In genomic region chr3:61699622-61700021, GRCh38 we compare ENCODE assay signal across 31 cellular contexts.
DNase-seq lines count a peak whose midpoint lies in the region; TF ChIP-seq lines count a peak whose summit lies in the region.
"Had no signal": no experiment of that assay in that cellular context is flagged by ENCODE, and none has a peak within 500 bp of the region (broad histone marks: within the 10 kb centered on the region; RNA-seq: fewer than 3 reads in every experiment).

No MANE protein-coding gene starts in this region.

- no peaks in the 10 kb centered on the region for H3K9me3 Mint-ChIP-seq in osteocyte (ENCODE audit: unreplicated experiment)
- H3K9me3 Mint-ChIP-seq in CD8-positive, alpha-beta memory T cell, result peaks cover 0 to 3% (median 1%) of the 10 kb centered on the region in 5 donors
- H3K9me3 Mint-ChIP-seq: activated T-helper 17 cell treated with anti-CD3 and anti-CD28 coated beads, Interleukin-2, amount 50 U/mL, for 72 hours; T-helper 2 cell treated with Interferon-gamma antibody and Interleukin-4, amounts not matched to agents 5 μg/mL and 100 μg/mL, for 36 hours had no signal

- no peak overlapping the region for H2BK15ac ChIP-seq in neuronal stem cell (ENCODE audit: low read length)

- no peak overlapping the region for H4K91ac ChIP-seq in neuronal stem cell (ENCODE audit: low read depth, low read length, poor library complexity)

- no peaks in the 10 kb centered on the region for H3K4me1 Mint-ChIP-seq in osteocyte (ENCODE audit: unreplicated experiment)
- H3K4me1 Mint-ChIP-seq in CD8-positive, alpha-beta memory T cell, result no peaks in the 10 kb centered on the region
- H3K4me1 Mint-ChIP-seq: activated T-helper 17 cell treated with anti-CD3 and anti-CD28 coated beads, Interleukin-2, amount 50 U/mL, for 72 hours; naive B cell had no signal

- DNase-seq in NT2/D1 (ENCODE audit: low read depth, low spot score) (peak; percentile 56), iPS DF 6.9 (ENCODE audit: low read depth, low spot score) (no peak), neuronal stem cell (ENCODE audit: low spot score) (peak; percentile 35), osteocyte (ENCODE audit: extremely low spot score, unreplicated experiment) (no peak), DMS53 treated with DMSO at 0.1 percent for 48 hours (lab: John Stamatoyannopoulos, UW; ENCODE audit: unreplicated experiment) (no peak)
- DNase-seq in CD8-positive, alpha-beta memory T cell, result no peak
- DNase-seq: activated CD4-positive, alpha-beta T cell treated with anti-CD3 and anti-CD28 coated beads for 1 hour; activated naive CD4-positive, alpha-beta T cell treated with anti-CD3 and anti-CD28 coated beads, Interleukin-2, amount 50 U/mL, for 16 hours; body of pancreas; cerebellar nuclear complex; foreskin melanocyte; left ventricle myocardium superior; midbrain; naive B cell; NCI-H1105 treated with DMSO at 0.1 percent for 48 hours; NCI-H2029 treated with DMSO at 0.1 percent for 48 hours; NCI-H226; NCI-H748 treated with DMSO at 0.1 percent for 48 hours; occipital lobe; Peyer's patch; psoas muscle; SHP77; sigmoid colon; stimulated activated CD4-positive, alpha-beta T cell treated with anti-CD3 and anti-CD28 coated beads, Interleukin-4, amount 100 ng/mL, for 1 hour; stomach; tibial artery had no signal

- H3K4ac ChIP-seq in neuronal stem cell (ENCODE audit: low read length), result no peak overlapping the region

- no peak overlapping the region for H4K8ac ChIP-seq in neuronal stem cell (ENCODE audit: low read depth, low read length)

- CTCF ChIA-PET in CD8-positive, alpha-beta memory T cell (lab: Charles Lee), result no interaction called here

- no peak for TF ChIP-seq CTCF in osteocyte (IDR thresholded peaks at IDR 0.05)

- peak overlapping the region; percentile 95 for H3K27ac ChIP-seq in HUES48 (ENCODE audit: low read depth, low read length)
- H3K27ac ChIP-seq in iPS DF 6.9 (ENCODE audit: low read length), result peak overlapping the region; percentile 65
- no peak overlapping the region for H3K27ac ChIP-seq in neuronal stem cell (replicated peaks; ENCODE audit: low read length)
- H3K27ac ChIP-seq in CD8-positive, alpha-beta memory T cell (ENCODE audit: low read depth, low read length), result no peak overlapping the region
- H3K27ac ChIP-seq: BLaER1, body of pancreas, Peyer's patch, psoas muscle, sigmoid colon, stomach, tibial artery, vagina had no signal

- H3K27ac Mint-ChIP-seq in osteocyte (ENCODE audit: unreplicated experiment), result no peak overlapping the region
- no peak overlapping the region for H3K27ac Mint-ChIP-seq in CD8-positive, alpha-beta memory T cell
- H3K27ac Mint-ChIP-seq: activated T-helper 17 cell treated with anti-CD3 and anti-CD28 coated beads, Interleukin-2, amount 50 U/mL, for 72 hours; naive B cell; T-helper 2 cell treated with Interferon-gamma antibody and Interleukin-4, amounts not matched to agents 5 μg/mL and 100 μg/mL, for 36 hours had no signal

- H3K9ac ChIP-seq in HUES48 (ENCODE audit: low read depth, low read length) (peak overlapping the region; percentile 46), NT2/D1 (ENCODE audit: insufficient read length, low read depth) (no peak overlapping the region), neuronal stem cell (ENCODE audit: low read depth, low read length, poor library complexity) (no peak overlapping the region)
- H3K9ac ChIP-seq: BLaER1 had no signal

- H3K4me1 ChIP-seq in HUES48 (ENCODE audit: control insufficient read depth, insufficient read depth, low read length) (peaks cover 79% of the 10 kb centered on the region), NT2/D1 (ENCODE audit: insufficient read depth, insufficient read length) (peaks cover under 1% of the 10 kb centered on the region), iPS DF 6.9 (ENCODE audit: control insufficient read depth, insufficient read depth, low read length) (peaks cover 14% of the 10 kb centered on the region), neuronal stem cell (ENCODE audit: control insufficient read depth in 2 of 2, insufficient read depth in 1 of 2, low read depth in 1 of 2, low read length in 2 of 2) (peaks cover 7 to 14% of the 10 kb centered on the region in 2 donors)
- no peaks in the 10 kb centered on the region for H3K4me1 ChIP-seq in CD8-positive, alpha-beta memory T cell (ENCODE audit: insufficient read depth, low read length)
- H3K4me1 ChIP-seq: Peyer's patch, psoas muscle had no signal

- no peaks in the 10 kb centered on the region for H3K36me3 ChIP-seq in HUES48 (ENCODE audit: control insufficient read depth, insufficient read depth, low read length)
- H3K36me3 ChIP-seq in NT2/D1 (ENCODE audit: insufficient read depth, insufficient read length, low read length), result no peaks in the 10 kb centered on the region
- H3K36me3 ChIP-seq in iPS DF 6.9 (ENCODE audit: control insufficient read depth, insufficient read depth, low read length), result no peaks in the 10 kb centered on the region
- no peaks in the 10 kb centered on the region for H3K36me3 ChIP-seq in neuronal stem cell (replicated peaks in 1 of 2; ENCODE audit: control insufficient read depth in 2 of 2, insufficient read depth in 2 of 2, low read length in 2 of 2)
- no peaks in the 10 kb centered on the region for H3K36me3 ChIP-seq in CD8-positive, alpha-beta memory T cell (ENCODE audit: insufficient read depth, low read length)
- H3K36me3 ChIP-seq: BLaER1, Peyer's patch, sigmoid colon, stomach, tibial artery, vagina had no signal

- no peak overlapping the region for H3K14ac ChIP-seq in neuronal stem cell (ENCODE audit: low read length)

- H3K79me1 ChIP-seq in neuronal stem cell (ENCODE audit: low read depth, low read length), result no peaks in the 10 kb centered on the region

- H2BK12ac ChIP-seq in neuronal stem cell (ENCODE audit: low read length), result no peak overlapping the region

- no peak overlapping the region for H2AFZ ChIP-seq in neuronal stem cell (ENCODE audit: low read length)

- H3K23ac ChIP-seq in neuronal stem cell (ENCODE audit: low read depth, low read length, poor library complexity), result no peak overlapping the region

- H3K36me3 Mint-ChIP-seq in osteocyte (ENCODE audit: unreplicated experiment), result peaks cover 1% of the 10 kb centered on the region
- no peaks in the 10 kb centered on the region for H3K36me3 Mint-ChIP-seq in CD8-positive, alpha-beta memory T cell
- H3K36me3 Mint-ChIP-seq: naive B cell had no signal

- H3K27me3 ChIP-seq in HUES48 (ENCODE audit: control insufficient read depth, insufficient read depth, low read length) (no peaks in the 10 kb centered on the region), NT2/D1 (ENCODE audit: insufficient read depth, insufficient read length) (no peaks in the 10 kb centered on the region), iPS DF 6.9 (ENCODE audit: control insufficient read depth, insufficient read depth, low read length) (no peaks in the 10 kb centered on the region), neuronal stem cell (ENCODE audit: control insufficient read depth in 3 of 3, insufficient read depth in 3 of 3, low read depth in 1 of 3, low read length in 3 of 3) (no peaks in the 10 kb centered on the region)
- no peaks in the 10 kb centered on the region for H3K27me3 ChIP-seq in CD8-positive, alpha-beta memory T cell (ENCODE audit: insufficient read depth, low read length, poor library complexity, severe bottlenecking)
- H3K27me3 ChIP-seq: BLaER1, body of pancreas, Peyer's patch, sigmoid colon, stomach, tibial artery, vagina had no signal

- POLR2A ChIA-PET in CD8-positive, alpha-beta memory T cell (lab: Charles Lee), result no interaction called here

- H3K27me3 Mint-ChIP-seq in osteocyte (ENCODE audit: unreplicated experiment), result peaks cover 10% of the 10 kb centered on the region
- no peaks in the 10 kb centered on the region for H3K27me3 Mint-ChIP-seq in CD8-positive, alpha-beta memory T cell
- H3K27me3 Mint-ChIP-seq: activated T-helper 17 cell treated with anti-CD3 and anti-CD28 coated beads, Interleukin-2, amount 50 U/mL, for 72 hours; naive B cell had no signal

- H3K4me3 Mint-ChIP-seq in osteocyte (ENCODE audit: unreplicated experiment), result no peak overlapping the region
- no peak overlapping the region for H3K4me3 Mint-ChIP-seq in CD8-positive, alpha-beta memory T cell
- H3K4me3 Mint-ChIP-seq: activated T-helper 17 cell treated with anti-CD3 and anti-CD28 coated beads, Interleukin-2, amount 50 U/mL, for 72 hours; naive B cell; T-helper 2 cell treated with Interferon-gamma antibody and Interleukin-4, amounts not matched to agents 5 μg/mL and 100 μg/mL, for 36 hours had no signal

- H2AK5ac ChIP-seq in neuronal stem cell (ENCODE audit: low read depth, low read length), result no peak overlapping the region

- H2BK120ac ChIP-seq in neuronal stem cell (ENCODE audit: low read depth, low read length), result no peak overlapping the region

- no peak overlapping the region for H3K4me2 ChIP-seq in neuronal stem cell (ENCODE audit: insufficient read depth, low read length, poor library complexity, severe bottlenecking)
- H3K4me2 ChIP-seq: BLaER1 had no signal

- H3K4me3 ChIP-seq in HUES48 (ENCODE audit: low read depth, low read length) (peak overlapping the region; percentile 45), NT2/D1 (ENCODE audit: insufficient read length, low read depth) (no peak overlapping the region), iPS DF 6.9 (ENCODE audit: low read length) (no peak overlapping the region), neuronal stem cell (ENCODE audit: low read length in 2 of 2) (no peak overlapping the region)
- H3K4me3 ChIP-seq in CD8-positive, alpha-beta memory T cell (ENCODE audit: low read length), result no peak overlapping the region
- H3K4me3 ChIP-seq: BLaER1, body of pancreas, Peyer's patch, psoas muscle, sigmoid colon, stomach, tibial artery, vagina had no signal

- H3K9me3 ChIP-seq in HUES48 (ENCODE audit: control insufficient read depth, insufficient read depth, low read length) (no peaks in the 10 kb centered on the region), NT2/D1 (ENCODE audit: insufficient read depth, low read length) (no peaks in the 10 kb centered on the region), iPS DF 6.9 (ENCODE audit: control insufficient read depth, insufficient read depth, low read length) (no peaks in the 10 kb centered on the region), neuronal stem cell (replicated peaks in 1 of 2; ENCODE audit: control insufficient read depth in 2 of 2, insufficient read depth in 1 of 2, low read depth in 1 of 2, low read length in 2 of 2) (peaks cover 0 to 6% of the 10 kb centered on the region in 2 donors)
- H3K9me3 ChIP-seq in CD8-positive, alpha-beta memory T cell (ENCODE audit: low read length), result no peaks in the 10 kb centered on the region
- H3K9me3 ChIP-seq: BLaER1, body of pancreas, Peyer's patch, psoas muscle, sigmoid colon, stomach, tibial artery, vagina had no signal

- no peak overlapping the region for H2BK5ac ChIP-seq in neuronal stem cell (ENCODE audit: low read length)

- no peak overlapping the region for H3K18ac ChIP-seq in neuronal stem cell (ENCODE audit: low read length)

Comparison
In these comparisons a context has a peak if more than half of its experiments do, and no peak if none do; other contexts are left out.
1. H3K27ac ChIP-seq: peak in HUES48 (single experiment) and iPS DF 6.9 (single experiment); none in neuronal stem cell (single experiment) and CD8-positive, alpha-beta memory T cell (single experiment).
2. DNase-seq: peak in NT2/D1 (single experiment) and neuronal stem cell (single experiment); none in iPS DF 6.9 (single experiment), osteocyte (single experiment), DMS53 treated with DMSO at 0.1 percent for 48 hours (single experiment) and CD8-positive, alpha-beta memory T cell (0 of 5).